ENCODE assay signal across 1 cellular context in genomic region chr20:62788607-62789006, GRCh38.
A peak's percentile ranks its signal among the peaks of the same experiment; 100 is the strongest.
TF ChIP-seq lines count a peak whose summit lies in the region.

No MANE protein-coding gene starts in this region.

TF ChIP-seq in HepG2, 621 proteins besides CTCF, POLR2A, EP300 and RAD21:
- TF ChIP-seq BCL6 (CRISPR knock-in tag; IDR thresholded peaks at IDR 0.05) (no peak), ZNF225 (CRISPR knock-in tag; IDR thresholded peaks at IDR 0.05) (peak; percentile 38; the same call in 1 of the 2 replicates), NFIB (CRISPR knock-in tag; IDR thresholded peaks at IDR 0.05; ENCODE audit: borderline replicate concordance) (peak; percentile 42; the same call in 1 of the 2 replicates), ZBTB40 (IDR thresholded peaks at IDR 0.05) (no peak), ZBTB40 (CRISPR knock-in tag; IDR thresholded peaks at IDR 0.05) (0 out of 2 replicates have a peak, but pooled peaks have one; percentile 42), ZNF432 (CRISPR knock-in tag; IDR thresholded peaks at IDR 0.05; ENCODE audit: borderline replicate concordance) (no peak), KDM5B (CRISPR knock-in tag; IDR thresholded peaks at IDR 0.05; ENCODE audit: borderline replicate concordance) (0 out of 2 replicates have a peak, but pooled peaks have one; percentile 27), SIX1 (CRISPR knock-in tag; IDR thresholded peaks at IDR 0.05; ENCODE audit: borderline replicate concordance) (no peak), MED8 (CRISPR knock-in tag; IDR thresholded peaks at IDR 0.05; ENCODE audit: insufficient replicate concordance) (no peak), SKI (IDR thresholded peaks at IDR 0.05; ENCODE audit: partially characterized antibody) (no peak), KMT2A (CRISPR knock-in tag; IDR thresholded peaks at IDR 0.05) (no peak), SALL1 (CRISPR knock-in tag; IDR thresholded peaks at IDR 0.05) (no peak)
- TF ChIP-seq, protein P1, sequence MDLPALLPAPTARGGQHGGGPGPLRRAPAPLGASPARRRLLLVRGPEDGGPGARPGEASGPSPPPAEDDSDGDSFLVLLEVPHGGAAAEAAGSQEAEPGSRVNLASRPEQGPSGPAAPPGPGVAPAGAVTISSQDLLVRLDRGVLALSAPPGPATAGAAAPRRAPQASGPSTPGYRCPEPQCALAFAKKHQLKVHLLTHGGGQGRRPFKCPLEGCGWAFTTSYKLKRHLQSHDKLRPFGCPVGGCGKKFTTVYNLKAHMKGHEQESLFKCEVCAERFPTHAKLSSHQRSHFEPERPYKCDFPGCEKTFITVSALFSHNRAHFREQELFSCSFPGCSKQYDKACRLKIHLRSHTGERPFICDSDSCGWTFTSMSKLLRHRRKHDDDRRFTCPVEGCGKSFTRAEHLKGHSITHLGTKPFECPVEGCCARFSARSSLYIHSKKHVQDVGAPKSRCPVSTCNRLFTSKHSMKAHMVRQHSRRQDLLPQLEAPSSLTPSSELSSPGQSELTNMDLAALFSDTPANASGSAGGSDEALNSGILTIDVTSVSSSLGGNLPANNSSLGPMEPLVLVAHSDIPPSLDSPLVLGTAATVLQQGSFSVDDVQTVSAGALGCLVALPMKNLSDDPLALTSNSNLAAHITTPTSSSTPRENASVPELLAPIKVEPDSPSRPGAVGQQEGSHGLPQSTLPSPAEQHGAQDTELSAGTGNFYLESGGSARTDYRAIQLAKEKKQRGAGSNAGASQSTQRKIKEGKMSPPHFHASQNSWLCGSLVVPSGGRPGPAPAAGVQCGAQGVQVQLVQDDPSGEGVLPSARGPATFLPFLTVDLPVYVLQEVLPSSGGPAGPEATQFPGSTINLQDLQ (CRISPR knock-in tag; IDR thresholded peaks at IDR 0.05): no peak
- TF ChIP-seq, protein P2, sequence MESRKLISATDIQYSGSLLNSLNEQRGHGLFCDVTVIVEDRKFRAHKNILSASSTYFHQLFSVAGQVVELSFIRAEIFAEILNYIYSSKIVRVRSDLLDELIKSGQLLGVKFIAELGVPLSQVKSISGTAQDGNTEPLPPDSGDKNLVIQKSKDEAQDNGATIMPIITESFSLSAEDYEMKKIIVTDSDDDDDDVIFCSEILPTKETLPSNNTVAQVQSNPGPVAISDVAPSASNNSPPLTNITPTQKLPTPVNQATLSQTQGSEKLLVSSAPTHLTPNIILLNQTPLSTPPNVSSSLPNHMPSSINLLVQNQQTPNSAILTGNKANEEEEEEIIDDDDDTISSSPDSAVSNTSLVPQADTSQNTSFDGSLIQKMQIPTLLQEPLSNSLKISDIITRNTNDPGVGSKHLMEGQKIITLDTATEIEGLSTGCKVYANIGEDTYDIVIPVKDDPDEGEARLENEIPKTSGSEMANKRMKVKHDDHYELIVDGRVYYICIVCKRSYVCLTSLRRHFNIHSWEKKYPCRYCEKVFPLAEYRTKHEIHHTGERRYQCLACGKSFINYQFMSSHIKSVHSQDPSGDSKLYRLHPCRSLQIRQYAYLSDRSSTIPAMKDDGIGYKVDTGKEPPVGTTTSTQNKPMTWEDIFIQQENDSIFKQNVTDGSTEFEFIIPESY (CRISPR knock-in tag; IDR thresholded peaks at IDR 0.05): peak; percentile 61
- TF ChIP-seq, protein P3, sequence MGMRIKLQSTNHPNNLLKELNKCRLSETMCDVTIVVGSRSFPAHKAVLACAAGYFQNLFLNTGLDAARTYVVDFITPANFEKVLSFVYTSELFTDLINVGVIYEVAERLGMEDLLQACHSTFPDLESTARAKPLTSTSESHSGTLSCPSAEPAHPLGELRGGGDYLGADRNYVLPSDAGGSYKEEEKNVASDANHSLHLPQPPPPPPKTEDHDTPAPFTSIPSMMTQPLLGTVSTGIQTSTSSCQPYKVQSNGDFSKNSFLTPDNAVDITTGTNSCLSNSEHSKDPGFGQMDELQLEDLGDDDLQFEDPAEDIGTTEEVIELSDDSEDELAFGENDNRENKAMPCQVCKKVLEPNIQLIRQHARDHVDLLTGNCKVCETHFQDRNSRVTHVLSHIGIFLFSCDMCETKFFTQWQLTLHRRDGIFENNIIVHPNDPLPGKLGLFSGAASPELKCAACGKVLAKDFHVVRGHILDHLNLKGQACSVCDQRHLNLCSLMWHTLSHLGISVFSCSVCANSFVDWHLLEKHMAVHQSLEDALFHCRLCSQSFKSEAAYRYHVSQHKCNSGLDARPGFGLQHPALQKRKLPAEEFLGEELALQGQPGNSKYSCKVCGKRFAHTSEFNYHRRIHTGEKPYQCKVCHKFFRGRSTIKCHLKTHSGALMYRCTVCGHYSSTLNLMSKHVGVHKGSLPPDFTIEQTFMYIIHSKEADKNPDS (CRISPR knock-in tag; IDR thresholded peaks at IDR 0.05): no peak
- TF ChIP-seq, protein P4, sequence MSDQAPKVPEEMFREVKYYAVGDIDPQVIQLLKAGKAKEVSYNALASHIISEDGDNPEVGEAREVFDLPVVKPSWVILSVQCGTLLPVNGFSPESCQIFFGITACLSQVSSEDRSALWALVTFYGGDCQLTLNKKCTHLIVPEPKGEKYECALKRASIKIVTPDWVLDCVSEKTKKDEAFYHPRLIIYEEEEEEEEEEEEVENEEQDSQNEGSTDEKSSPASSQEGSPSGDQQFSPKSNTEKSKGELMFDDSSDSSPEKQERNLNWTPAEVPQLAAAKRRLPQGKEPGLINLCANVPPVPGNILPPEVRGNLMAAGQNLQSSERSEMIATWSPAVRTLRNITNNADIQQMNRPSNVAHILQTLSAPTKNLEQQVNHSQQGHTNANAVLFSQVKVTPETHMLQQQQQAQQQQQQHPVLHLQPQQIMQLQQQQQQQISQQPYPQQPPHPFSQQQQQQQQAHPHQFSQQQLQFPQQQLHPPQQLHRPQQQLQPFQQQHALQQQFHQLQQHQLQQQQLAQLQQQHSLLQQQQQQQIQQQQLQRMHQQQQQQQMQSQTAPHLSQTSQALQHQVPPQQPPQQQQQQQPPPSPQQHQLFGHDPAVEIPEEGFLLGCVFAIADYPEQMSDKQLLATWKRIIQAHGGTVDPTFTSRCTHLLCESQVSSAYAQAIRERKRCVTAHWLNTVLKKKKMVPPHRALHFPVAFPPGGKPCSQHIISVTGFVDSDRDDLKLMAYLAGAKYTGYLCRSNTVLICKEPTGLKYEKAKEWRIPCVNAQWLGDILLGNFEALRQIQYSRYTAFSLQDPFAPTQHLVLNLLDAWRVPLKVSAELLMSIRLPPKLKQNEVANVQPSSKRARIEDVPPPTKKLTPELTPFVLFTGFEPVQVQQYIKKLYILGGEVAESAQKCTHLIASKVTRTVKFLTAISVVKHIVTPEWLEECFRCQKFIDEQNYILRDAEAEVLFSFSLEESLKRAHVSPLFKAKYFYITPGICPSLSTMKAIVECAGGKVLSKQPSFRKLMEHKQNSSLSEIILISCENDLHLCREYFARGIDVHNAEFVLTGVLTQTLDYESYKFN (CRISPR knock-in tag; conservative IDR thresholded peaks at IDR 0.05): no peak
- TF ChIP-seq, protein P5, sequence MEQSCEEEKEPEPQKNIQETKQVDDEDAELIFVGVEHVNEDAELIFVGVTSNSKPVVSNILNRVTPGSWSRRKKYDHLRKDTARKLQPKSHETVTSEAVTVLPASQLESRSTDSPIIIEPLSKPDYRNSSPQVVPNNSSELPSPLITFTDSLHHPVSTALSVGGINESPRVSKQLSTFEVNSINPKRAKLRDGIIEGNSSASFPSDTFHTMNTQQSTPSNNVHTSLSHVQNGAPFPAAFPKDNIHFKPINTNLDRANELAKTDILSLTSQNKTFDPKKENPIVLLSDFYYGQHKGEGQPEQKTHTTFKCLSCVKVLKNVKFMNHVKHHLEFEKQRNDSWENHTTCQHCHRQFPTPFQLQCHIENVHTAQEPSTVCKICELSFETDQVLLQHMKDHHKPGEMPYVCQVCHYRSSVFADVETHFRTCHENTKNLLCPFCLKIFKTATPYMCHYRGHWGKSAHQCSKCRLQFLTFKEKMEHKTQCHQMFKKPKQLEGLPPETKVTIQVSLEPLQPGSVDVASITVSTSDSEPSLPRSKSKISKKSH (CRISPR knock-in tag; IDR thresholded peaks at IDR 0.05; ENCODE audit: borderline replicate concordance): 0 out of 2 replicates have a peak, but pooled peaks have one; percentile 4
